In the genomic region with DNA sequence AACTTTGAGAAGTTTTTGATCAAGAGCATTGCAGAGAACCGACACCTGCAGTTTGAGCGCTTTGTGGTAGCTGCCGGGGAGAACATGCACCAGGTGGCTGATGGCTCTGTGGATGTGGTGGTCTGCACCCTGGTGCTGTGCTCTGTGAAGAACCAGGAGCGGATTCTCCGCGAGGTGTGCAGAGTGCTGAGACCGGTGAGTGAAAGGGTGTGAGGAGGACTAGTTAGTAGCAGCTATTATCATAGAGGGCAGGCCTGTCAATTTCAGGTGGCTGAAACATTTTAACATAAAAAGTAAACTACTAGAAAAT, we compare ENCODE assay signal across 9 cellular contexts. TPM values are rescaled to one million over a fixed set of nuclear protein-coding genes. Genes with fewer than 3 reads are reported as not detected.
DNase-seq lines count a peak whose midpoint lies in the region; ATAC-seq and TF ChIP-seq lines count a peak whose summit lies in the region.
"Had no signal": no experiment of that assay in that cellular context is flagged by ENCODE, and none has a peak within 500 bp of the region (broad histone marks: within the 10 kb centered on the region; RNA-seq: fewer than 3 reads in every experiment).

No MANE protein-coding gene starts in this region.

- H3K36me3 ChIP-seq in HUES48 (ENCODE audit: control insufficient read depth, insufficient read depth, low read length) = no peaks in the 10 kb centered on the region
- H3K36me3 ChIP-seq in lower lobe of right lung = peaks cover 12% of the 10 kb centered on the region
- peaks cover 0 to 26% (median 0%) of the 10 kb centered on the region in 3 donors for H3K36me3 ChIP-seq in tibial nerve

- H3K27ac ChIP-seq in C4-2B = peak overlapping the region; percentile 71
- peak overlapping the region; percentile 91 for H3K27ac ChIP-seq in HUES48 (ENCODE audit: low read depth, low read length)
- peak overlapping the region; percentile 83 for H3K27ac ChIP-seq in lower lobe of right lung
- H3K27ac ChIP-seq in tibial nerve = peak overlapping the region; percentile 63 to 93 (median 87)

- no peak overlapping the region for H3K9ac ChIP-seq in HUES48 (ENCODE audit: low read depth, low read length)

- TF ChIP-seq POLR2A in tibial nerve (IDR thresholded peaks at IDR 0.05) = no peak

- H3K4me3 ChIP-seq in HUES48 (ENCODE audit: low read depth, low read length) = peak overlapping the region; percentile 53
- peak overlapping the region; percentile 80 to 84 for H3K4me3 ChIP-seq in cardiac fibroblast (replicated peaks in 1 of 2; ENCODE audit: low read depth in 2 of 2, low read length in 2 of 2)
- peak overlapping the region; percentile 84 for H3K4me3 ChIP-seq in lower lobe of right lung
- H3K4me3 ChIP-seq in tibial nerve = peak overlapping the region; percentile 60 to 81 (median 66)

- TF ChIP-seq CTCF in C4-2B (conservative IDR thresholded peaks at IDR 0.05) = no peak
- no peak for TF ChIP-seq CTCF in cardiac fibroblast (IDR thresholded peaks at IDR 0.05; ENCODE audit: low read depth, low read length)
- TF ChIP-seq CTCF in lower lobe of right lung (IDR thresholded peaks at IDR 0.05) = no peak
- no peak for TF ChIP-seq CTCF in tibial nerve (IDR thresholded peaks at IDR 0.05)

- H3K9me3 ChIP-seq in HUES48 (ENCODE audit: control insufficient read depth, insufficient read depth, low read length) = no peaks in the 10 kb centered on the region
- H3K9me3 ChIP-seq in lower lobe of right lung = no peaks in the 10 kb centered on the region
- H3K9me3 ChIP-seq in tibial nerve = no peaks in the 10 kb centered on the region

- H3K4me1 ChIP-seq in HUES48 (ENCODE audit: control insufficient read depth, insufficient read depth, low read length) (peaks cover 58% of the 10 kb centered on the region), lower lobe of right lung (peaks cover 49% of the 10 kb centered on the region), tibial nerve (peaks cover 0 to 38% (median 18%) of the 10 kb centered on the region in 4 donors)

- intact Hi-C loops in lower lobe of right lung (cut with DNase I) = no loop called here

- no peaks in the 10 kb centered on the region for H3K27me3 ChIP-seq in HUES48 (ENCODE audit: control insufficient read depth, insufficient read depth, low read length)
- no peaks in the 10 kb centered on the region for H3K27me3 ChIP-seq in lower lobe of right lung (ENCODE audit: low read depth)
- H3K27me3 ChIP-seq in tibial nerve = no peaks in the 10 kb centered on the region

- ATAC-seq in lower lobe of right lung = peak; percentile 27 to 40
- no peak for ATAC-seq in GM21390 (IDR thresholded peaks at IDR 0.05; ENCODE audit: unreplicated experiment)
- ATAC-seq in GM21619 (IDR thresholded peaks at IDR 0.05; ENCODE audit: unreplicated experiment) = no peak

- no peak for TF ChIP-seq EP300 in tibial nerve (IDR thresholded peaks at IDR 0.05)

- WGBS in tibial nerve, 2 donors = 10 to 22% methylated on average over 7 of the region's 7 CpGs

- DNase-seq in cardiac fibroblast (ENCODE audit: low read depth in 2 of 2) (no peak), lower lobe of right lung (no peak), tibial nerve (ENCODE audit: low spot score in 2 of 2) (no peak), SKM-1 (lab: John Stamatoyannopoulos, UW; ENCODE audit: unreplicated experiment) (no peak)

RNA-seq across cellular contexts. Expression of a gene that starts 27.0 kb away (rescaled TPM):
- total RNA-seq in lower lobe of right lung = not detected
- not detected for total RNA-seq in tibial nerve
- total RNA-seq: myocyte had no signal

Comparison
In these comparisons a context has a peak if more than half of its experiments do, and no peak if none do; other contexts are left out.
1. ATAC-seq: peak in lower lobe of right lung (2 of 2); none in GM21390 (single experiment) and GM21619 (single experiment).
2. Peak in every context shown above with its lines, with median percentiles within 50 percentile points of each other: H3K27ac ChIP-seq and H3K4me3 ChIP-seq.